1 cellular context compared by ENCODE assay signal in the genomic region with DNA sequence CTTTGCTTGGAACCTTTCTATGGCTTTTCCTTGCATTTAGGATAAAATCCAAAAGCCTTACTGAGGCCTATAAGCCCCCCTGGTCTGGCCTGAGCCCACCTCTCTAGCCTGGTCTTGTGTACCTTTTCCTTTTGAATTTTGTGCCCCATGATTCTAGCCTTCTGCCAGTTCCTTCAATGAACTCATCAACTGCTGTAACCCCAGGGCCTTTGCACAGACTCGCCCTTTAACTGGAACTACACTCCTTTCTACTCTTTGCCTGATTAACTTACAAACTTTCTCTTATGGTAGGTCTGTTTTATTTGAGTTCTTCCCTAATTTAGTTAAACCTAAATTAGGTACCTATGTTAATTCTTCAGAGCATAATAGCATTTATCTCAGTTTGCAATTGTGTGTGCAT.
TF ChIP-seq lines count a peak whose summit lies in the region.

No MANE protein-coding gene starts in this region.

TF ChIP-seq in GM12878, 131 proteins besides CTCF, POLR2A, EP300 and RAD21:
- no peak for TF ChIP-seq BACH1 (IDR thresholded peaks at IDR 0.05; ENCODE audit: borderline replicate concordance)
- no peak for TF ChIP-seq NFYA (IDR thresholded peaks at IDR 0.05; ENCODE audit: borderline replicate concordance, low read depth, low read length)
- no peak for TF ChIP-seq E2F8 (IDR thresholded peaks at IDR 0.05; ENCODE audit: low read depth, partially characterized antibody)
- no peak for TF ChIP-seq SMARCA5 (IDR thresholded peaks at IDR 0.05)
- no peak for TF ChIP-seq ZBTB33 (IDR thresholded peaks at IDR 0.05)
- no peak for TF ChIP-seq SKIL (IDR thresholded peaks at IDR 0.05; ENCODE audit: low read depth, poor library complexity, severe bottlenecking)
- no peak for TF ChIP-seq MAX (IDR thresholded peaks at IDR 0.05; ENCODE audit: low read depth, low read length)
- TF ChIP-seq, protein P1, sequence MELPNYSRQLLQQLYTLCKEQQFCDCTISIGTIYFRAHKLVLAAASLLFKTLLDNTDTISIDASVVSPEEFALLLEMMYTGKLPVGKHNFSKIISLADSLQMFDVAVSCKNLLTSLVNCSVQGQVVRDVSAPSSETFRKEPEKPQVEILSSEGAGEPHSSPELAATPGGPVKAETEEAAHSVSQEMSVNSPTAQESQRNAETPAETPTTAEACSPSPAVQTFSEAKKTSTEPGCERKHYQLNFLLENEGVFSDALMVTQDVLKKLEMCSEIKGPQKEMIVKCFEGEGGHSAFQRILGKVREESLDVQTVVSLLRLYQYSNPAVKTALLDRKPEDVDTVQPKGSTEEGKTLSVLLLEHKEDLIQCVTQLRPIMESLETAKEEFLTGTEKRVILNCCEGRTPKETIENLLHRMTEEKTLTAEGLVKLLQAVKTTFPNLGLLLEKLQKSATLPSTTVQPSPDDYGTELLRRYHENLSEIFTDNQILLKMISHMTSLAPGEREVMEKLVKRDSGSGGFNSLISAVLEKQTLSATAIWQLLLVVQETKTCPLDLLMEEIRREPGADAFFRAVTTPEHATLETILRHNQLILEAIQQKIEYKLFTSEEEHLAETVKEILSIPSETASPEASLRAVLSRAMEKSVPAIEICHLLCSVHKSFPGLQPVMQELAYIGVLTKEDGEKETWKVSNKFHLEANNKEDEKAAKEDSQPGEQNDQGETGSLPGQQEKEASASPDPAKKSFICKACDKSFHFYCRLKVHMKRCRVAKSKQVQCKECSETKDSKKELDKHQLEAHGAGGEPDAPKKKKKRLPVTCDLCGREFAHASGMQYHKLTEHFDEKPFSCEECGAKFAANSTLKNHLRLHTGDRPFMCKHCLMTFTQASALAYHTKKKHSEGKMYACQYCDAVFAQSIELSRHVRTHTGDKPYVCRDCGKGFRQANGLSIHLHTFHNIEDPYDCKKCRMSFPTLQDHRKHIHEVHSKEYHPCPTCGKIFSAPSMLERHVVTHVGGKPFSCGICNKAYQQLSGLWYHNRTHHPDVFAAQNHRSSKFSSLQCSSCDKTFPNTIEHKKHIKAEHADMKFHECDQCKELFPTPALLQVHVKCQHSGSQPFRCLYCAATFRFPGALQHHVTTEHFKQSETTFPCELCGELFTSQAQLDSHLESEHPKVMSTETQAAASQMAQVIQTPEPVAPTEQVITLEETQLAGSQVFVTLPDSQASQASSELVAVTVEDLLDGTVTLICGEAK (IDR thresholded peaks at IDR 0.05; ENCODE audit: borderline replicate concordance): no peak
- no peak for TF ChIP-seq FOXM1 (IDR thresholded peaks at IDR 0.05; ENCODE audit: low read depth, low read length)
- TF ChIP-seq PML (IDR thresholded peaks at IDR 0.05; ENCODE audit: low read length): no peak
- TF ChIP-seq, protein P2, sequence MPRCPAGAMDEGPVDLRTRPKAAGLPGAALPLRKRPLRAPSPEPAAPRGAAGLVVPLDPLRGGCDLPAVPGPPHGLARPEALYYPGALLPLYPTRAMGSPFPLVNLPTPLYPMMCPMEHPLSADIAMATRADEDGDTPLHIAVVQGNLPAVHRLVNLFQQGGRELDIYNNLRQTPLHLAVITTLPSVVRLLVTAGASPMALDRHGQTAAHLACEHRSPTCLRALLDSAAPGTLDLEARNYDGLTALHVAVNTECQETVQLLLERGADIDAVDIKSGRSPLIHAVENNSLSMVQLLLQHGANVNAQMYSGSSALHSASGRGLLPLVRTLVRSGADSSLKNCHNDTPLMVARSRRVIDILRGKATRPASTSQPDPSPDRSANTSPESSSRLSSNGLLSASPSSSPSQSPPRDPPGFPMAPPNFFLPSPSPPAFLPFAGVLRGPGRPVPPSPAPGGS (IDR thresholded peaks at IDR 0.05; ENCODE audit: borderline replicate concordance, insufficient read depth, low read depth, low read length, poor library complexity, severe bottlenecking): no peak
- TF ChIP-seq, protein P3, sequence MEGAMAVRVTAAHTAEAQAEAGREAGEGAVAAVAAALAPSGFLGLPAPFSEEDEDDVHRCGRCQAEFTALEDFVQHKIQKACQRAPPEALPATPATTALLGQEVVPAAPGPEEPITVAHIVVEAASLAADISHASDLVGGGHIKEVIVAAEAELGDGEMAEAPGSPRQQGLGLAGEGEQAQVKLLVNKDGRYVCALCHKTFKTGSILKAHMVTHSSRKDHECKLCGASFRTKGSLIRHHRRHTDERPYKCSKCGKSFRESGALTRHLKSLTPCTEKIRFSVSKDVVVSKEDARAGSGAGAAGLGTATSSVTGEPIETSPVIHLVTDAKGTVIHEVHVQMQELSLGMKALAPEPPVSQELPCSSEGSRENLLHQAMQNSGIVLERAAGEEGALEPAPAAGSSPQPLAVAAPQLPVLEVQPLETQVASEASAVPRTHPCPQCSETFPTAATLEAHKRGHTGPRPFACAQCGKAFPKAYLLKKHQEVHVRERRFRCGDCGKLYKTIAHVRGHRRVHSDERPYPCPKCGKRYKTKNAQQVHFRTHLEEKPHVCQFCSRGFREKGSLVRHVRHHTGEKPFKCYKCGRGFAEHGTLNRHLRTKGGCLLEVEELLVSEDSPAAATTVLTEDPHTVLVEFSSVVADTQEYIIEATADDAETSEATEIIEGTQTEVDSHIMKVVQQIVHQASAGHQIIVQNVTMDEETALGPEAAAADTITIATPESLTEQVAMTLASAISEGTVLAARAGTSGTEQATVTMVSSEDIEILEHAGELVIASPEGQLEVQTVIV (IDR thresholded peaks at IDR 0.05; ENCODE audit: borderline replicate concordance, partially characterized antibody): no peak
- TF ChIP-seq IRF4 (IDR thresholded peaks at IDR 0.05; ENCODE audit: low read depth, low read length): no peak
